Comparison of ENCODE assay signal across 9 cellular contexts in the genomic region with DNA sequence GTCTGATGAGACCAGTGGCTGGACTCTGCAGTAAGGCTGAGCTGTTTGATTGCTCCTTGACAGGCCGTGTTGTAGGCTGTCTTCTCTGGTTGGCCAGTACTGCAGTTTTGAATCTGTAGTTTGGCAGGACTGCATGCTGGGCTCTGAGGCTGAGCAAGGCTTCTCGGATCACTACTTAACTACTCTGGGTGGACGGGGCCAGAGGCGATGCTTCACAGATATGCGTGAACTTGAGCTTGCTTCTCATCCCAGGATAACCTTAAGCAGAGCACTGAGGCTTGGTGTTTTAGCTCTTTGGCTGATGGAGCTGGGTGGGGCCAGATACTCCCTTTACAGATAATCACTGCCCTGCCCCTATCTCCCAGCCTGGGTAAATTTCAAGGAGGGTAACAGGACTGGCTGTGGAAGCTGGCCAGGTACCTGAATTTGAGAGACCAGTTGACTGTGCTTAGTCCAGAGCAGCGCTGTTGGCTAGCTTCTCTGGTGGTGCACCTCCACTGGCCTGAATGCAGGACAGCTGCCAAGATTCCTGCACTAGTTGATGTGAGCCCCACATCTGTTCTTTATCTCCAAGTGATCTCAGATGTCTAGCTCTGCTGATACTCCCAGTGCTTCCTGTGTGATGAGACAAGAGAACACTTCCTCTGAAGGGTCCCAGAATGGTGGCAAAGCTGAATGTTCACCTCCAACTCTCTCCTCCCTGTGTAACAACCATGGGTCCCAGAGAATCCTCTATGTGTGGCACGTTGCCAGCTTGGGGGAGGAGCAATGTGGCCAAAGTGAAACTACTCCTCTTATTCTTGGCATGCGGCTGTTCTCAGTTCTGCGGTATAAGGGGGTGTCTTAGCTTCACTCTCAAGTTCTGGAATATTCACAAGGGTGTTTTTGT. TPM values are rescaled to one million over a fixed set of nuclear protein-coding genes. Genes with fewer than 3 reads are reported as not detected.
DNase-seq lines count a peak whose midpoint lies in the region; ATAC-seq, FAIRE-seq and TF ChIP-seq lines count a peak whose summit lies in the region.
"Had no signal": no experiment of that assay in that cellular context is flagged by ENCODE, and none has a peak within 500 bp of the region (broad histone marks: within the 10 kb centered on the region; RNA-seq: fewer than 3 reads in every experiment).

No MANE protein-coding gene starts in this region.

- DNase-seq in CD14-positive monocyte (ENCODE audit: low spot score) (no peak), K562 (ENCODE audit: extremely low read depth in 1 of 4, low spot score in 3 of 4) (peak; percentile 42 to 76 (median 59)), kidney epithelial cell (ENCODE audit: low read depth) (peak; percentile 16), NCI-H345 treated with DMSO at 0.1 percent for 48 hours (lab: John Stamatoyannopoulos, UW; ENCODE audit: unreplicated experiment) (no peak)
- DNase-seq in stimulated activated CD4-positive, alpha-beta T cell treated with anti-CD3 and anti-CD28 coated beads, Interleukin-4, amount 100 ng/mL, for 4 hours: peak; percentile 41 to 62

- H3K4me1 ChIP-seq in K562 (replicated peaks in 1 of 2; ENCODE audit: control insufficient read depth in 2 of 2, insufficient read depth in 2 of 2, low read length in 2 of 2): peaks cover 10 to 16% of the 10 kb centered on the region in 2 experiments

- peaks cover 3 to 15% (median 6%) of the 10 kb centered on the region in 7 donors for H3K9me3 Mint-ChIP-seq in CD14-positive monocyte
- peaks cover 17% of the 10 kb centered on the region for H3K9me3 Mint-ChIP-seq in T-helper 1 cell treated with Interleukin-12 subunit alpha and Interleukin-12 subunit beta and Interleukin-4 antibody, amounts not matched to agents 30 μg/mL and 1 μg/mL, for 36 hours

- no peak for TF ChIP-seq EP300 in K562 (IDR thresholded peaks at IDR 0.05; ENCODE audit: low read length)

- TF ChIP-seq CTCF in CD14-positive monocyte (IDR thresholded peaks at IDR 0.05) (no peak), K562 (IDR thresholded peaks at IDR 0.05 in 2 of 3, conservative IDR thresholded peaks at IDR 0.05 in 1 of 3; ENCODE audit: insufficient read depth in 2 of 3, low read depth in 1 of 3, low read length in 3 of 3) (no peak), kidney epithelial cell (IDR thresholded peaks at IDR 0.05; ENCODE audit: insufficient read depth, low read length, poor library complexity, severe bottlenecking) (no peak)

- no peaks in the 10 kb centered on the region for H3K36me3 ChIP-seq in K562 (ENCODE audit: control insufficient read depth, insufficient read depth, low read length)
- no peaks in the 10 kb centered on the region for H3K36me3 ChIP-seq in kidney epithelial cell (ENCODE audit: control insufficient read depth, insufficient read depth, low read length)

- H3K9me3 ChIP-seq in K562 (replicated peaks; ENCODE audit: control insufficient read depth, insufficient read depth, low read depth, low read length): no peaks in the 10 kb centered on the region

- intact Hi-C loops in CD14-positive monocyte (cut with micrococcal nuclease) (no loop called here), K562 (cut with micrococcal nuclease) (loop anchor here (1.0 to 5.0 kb wide), 2 partner anchors 19 to 114 kb away; no protein-coding TSS in a partner anchor)

- peaks cover 16% of the 10 kb centered on the region for H3K4me1 Mint-ChIP-seq in CD14-positive monocyte
- peaks cover 37% of the 10 kb centered on the region for H3K4me1 Mint-ChIP-seq in T-helper 1 cell treated with Interleukin-12 subunit alpha and Interleukin-12 subunit beta and Interleukin-4 antibody, amounts not matched to agents 30 μg/mL and 1 μg/mL, for 36 hours (ENCODE audit: low read depth)

- peak overlapping the region in 3 of 7 donors; percentile 18 to 81 (median 30) for H3K27ac Mint-ChIP-seq in CD14-positive monocyte
- H3K27ac Mint-ChIP-seq in T-helper 1 cell treated with Interleukin-12 subunit alpha and Interleukin-12 subunit beta and Interleukin-4 antibody, amounts not matched to agents 30 μg/mL and 1 μg/mL, for 36 hours: peak overlapping the region; percentile 71

- H3K4me3 ChIP-seq in K562: no peak overlapping the region
- no peak overlapping the region for H3K4me3 ChIP-seq in kidney epithelial cell (ENCODE audit: low read depth, low read length)

- no peak for TF ChIP-seq RAD21 in K562 (CRISPR knock-in tag; conservative IDR thresholded peaks at IDR 0.05 in 1 of 2, IDR thresholded peaks at IDR 0.05 in 1 of 2)

- no peaks in the 10 kb centered on the region for H3K36me3 Mint-ChIP-seq in CD14-positive monocyte
- peaks cover 11% of the 10 kb centered on the region for H3K36me3 Mint-ChIP-seq in T-helper 1 cell treated with Interleukin-12 subunit alpha and Interleukin-12 subunit beta and Interleukin-4 antibody, amounts not matched to agents 30 μg/mL and 1 μg/mL, for 36 hours (ENCODE audit: low read depth)

- H3K27me3 ChIP-seq in K562 (ENCODE audit: control insufficient read depth in 2 of 2, insufficient read depth in 2 of 2, low read length in 2 of 2) (no peaks in the 10 kb centered on the region), kidney epithelial cell (ENCODE audit: control insufficient read depth, insufficient read depth, low read length) (no peaks in the 10 kb centered on the region)

- peak; percentile 89 for FAIRE-seq in K562 (lab: Jason Lieb, UNC)
- FAIRE-seq: H1 had no signal

- H3K4me3 Mint-ChIP-seq in CD14-positive monocyte: peak overlapping the region; percentile 72 to 93
- H3K4me3 Mint-ChIP-seq in T-helper 1 cell treated with Interleukin-12 subunit alpha and Interleukin-12 subunit beta and Interleukin-4 antibody, amounts not matched to agents 30 μg/mL and 1 μg/mL, for 36 hours: peak overlapping the region; percentile 64

- H3K9me1 ChIP-seq in K562 (ENCODE audit: control insufficient read depth, insufficient read depth, low read length): no peaks in the 10 kb centered on the region

- CTCF ChIA-PET in K562 (lab: Yijun Ruan, JAX; ENCODE audit: low intra/inter-chr PET ratio): no interaction called here

- H3K79me2 ChIP-seq in K562 (ENCODE audit: control insufficient read depth, insufficient read depth, low read length): no peaks in the 10 kb centered on the region

- H3K9ac ChIP-seq in K562 (ENCODE audit: insufficient read depth in 1 of 2, low read depth in 2 of 2, low read length in 2 of 2): peak overlapping the region in 1 of 2 experiments; percentile 73; a peak in 1 of 4 replicates

- ATAC-seq in HG02981 (IDR thresholded peaks at IDR 0.05; ENCODE audit: unreplicated experiment) (peak; percentile 47), K562 (peak; percentile 90), GM19463 (IDR thresholded peaks at IDR 0.05; ENCODE audit: unreplicated experiment) (no peak)

- BruUV-seq in K562 (replicated peaks; lab: Mats Ljungman, UMichigan): no TSS peak

- peaks cover 0 to 1% (median 0%) of the 10 kb centered on the region in 3 donors for H3K27me3 Mint-ChIP-seq in CD14-positive monocyte (ENCODE audit: low read depth in 3 of 3)
- H3K27me3 Mint-ChIP-seq in T-helper 1 cell treated with Interleukin-12 subunit alpha and Interleukin-12 subunit beta and Interleukin-4 antibody, amounts not matched to agents 30 μg/mL and 1 μg/mL, for 36 hours (ENCODE audit: low read depth): no peaks in the 10 kb centered on the region

- no peak for TF ChIP-seq POLR2A in K562 (conservative IDR thresholded peaks at IDR 0.05)

- in situ Hi-C loops in K562 (cut with MboI): no loop called here

- H2AFZ ChIP-seq in K562 (ENCODE audit: low read depth, low read length): peak overlapping the region; percentile 68

- POLR2A ChIA-PET in K562 (lab: Yijun Ruan, JAX): interaction anchor here (0.5 to 1.7 kb wide), 6 partner anchors 12 to 318 kb away, joined by 3 to 9 read pairs (median 5); partner anchors contain the start of gene EIF4A2

- WGBS in K562 (ENCODE audit: insufficient coverage, low coverage, missing lambda C conversion rate): 0% methylated on average over 9 of the region's 9 CpGs

- H3K4me2 ChIP-seq in K562 (ENCODE audit: insufficient read depth, low read length): peak overlapping the region; percentile 70

- H3K27ac ChIP-seq in K562 (ENCODE audit: extremely low read depth, low read depth, low read length): no peak overlapping the region

- no peaks in the 10 kb centered on the region for H4K20me1 ChIP-seq in K562 (replicated peaks; ENCODE audit: control insufficient read depth, insufficient read depth, low read length)

TF ChIP-seq in K562, 482 proteins besides CTCF, POLR2A, EP300 and RAD21 (continues in another document):
- no peak for TF ChIP-seq ETV6 (IDR thresholded peaks at IDR 0.05; ENCODE audit: borderline replicate concordance in 1 of 2, low read depth in 2 of 2, low read length in 1 of 2)
- TF ChIP-seq ETV6 (CRISPR knock-in tag; IDR thresholded peaks at IDR 0.05; ENCODE audit: borderline replicate concordance): 0 out of 2 replicates have a peak, but pooled peaks have one; percentile 36
- 0 out of 2 replicates have a peak, but pooled peaks have one; percentile 35 for TF ChIP-seq MYC (IDR thresholded peaks at IDR 0.05; ENCODE audit: low read depth, low read length)
- TF ChIP-seq MYC (CRISPR knock-in tag; IDR thresholded peaks at IDR 0.05; ENCODE audit: borderline replicate concordance, low read depth): no peak
- TF ChIP-seq CBFA2T3 (IDR thresholded peaks at IDR 0.05): peak; percentile 46
- peak; percentile 22; the same call in 1 of the 2 replicates for TF ChIP-seq ZNF121 (CRISPR knock-in tag; conservative IDR thresholded peaks at IDR 0.05)

RNA-seq across cellular contexts. Expression of gene RPL39L, which starts 37.9 kb away (rescaled TPM):
- polyA plus RNA-seq in CD14-positive monocyte: 1 to 10 TPM; 3.1 to 3.4 TPM
- 5.1 and 5.8 TPM in 2 replicates for total RNA-seq in K562 (2011; cell fraction: chromatin; rRNA removed; ENCODE audit: low replicate concordance)
- total RNA-seq in K562 (2011; cell fraction: nucleolus; rRNA removed): 8.9 and 9.5 TPM in 2 replicates
- total RNA-seq in K562 (2011; cell fraction: nucleoplasm; rRNA removed): 9.7 and 15.8 TPM in 2 replicates
- total RNA-seq in K562 (2014; rRNA removed): 114 and 122 TPM in 2 replicates
- total RNA-seq in K562 (2014; rRNA removed; fragmentation: Illumina TruSeq; extraction: Trizol): 45.5 and 52.2 TPM in 2 replicates
- 62.0 and 65.9 TPM in 2 replicates for total RNA-seq in K562 (2015; rRNA removed; fragmentation: Illumina TruSeq; extraction: Trizol)
- 36.5 and 38.7 TPM in 2 replicates for total RNA-seq in K562 (2021)
- 64.4 and 74.1 TPM in 2 replicates for polyA plus RNA-seq in K562 (2011; rRNA removed)
- polyA plus RNA-seq in K562 (2011; cell fraction: cytosol; rRNA removed): 29.1 and 30.7 TPM in 2 replicates
- polyA plus RNA-seq in K562 (2011; cell fraction: nucleus; rRNA removed): 15.5 and 18.0 TPM in 2 replicates
- 69.6 and 91.3 TPM in 2 replicates for polyA plus RNA-seq in K562 (2012)
- 44.5 and 58.3 TPM in 2 replicates for polyA plus RNA-seq in K562 (2014; fragmentation: Illumina TruSeq; extraction: Trizol)
- polyA plus RNA-seq in K562 (2014; fragmentation: Nextera tagmentation; extraction: Ambion mirVana): 10 to 100 TPM; 15.0 to 31.4 TPM
- polyA plus RNA-seq in K562 (2014; rRNA removed): 62.8 and 81.0 TPM in 2 replicates
- polyA minus RNA-seq in K562 (2011; rRNA and poly(A)+ RNA removed): 14.3 and 18.2 TPM in 2 replicates
- polyA minus RNA-seq in K562 (2011; cell fraction: cytosol; rRNA and poly(A)+ RNA removed): 13.0 and 14.4 TPM in 2 replicates
- polyA minus RNA-seq in K562 (2011; cell fraction: nucleus; rRNA and poly(A)+ RNA removed): 10.1 and 12.3 TPM in 2 replicates
- 18.9 and 26.5 TPM in 2 replicates for total RNA-seq in kidney epithelial cell

Comparison
In these comparisons a context has a peak if more than half of its experiments do, and no peak if none do; other contexts are left out.
1. DNase-seq: peak in K562 (4 of 4), kidney epithelial cell (single experiment) and stimulated activated CD4-positive, alpha-beta T cell treated with anti-CD3 and anti-CD28 coated beads, Interleukin-4, amount 100 ng/mL, for 4 hours (2 of 2); none in CD14-positive monocyte (single experiment) and NCI-H345 treated with DMSO at 0.1 percent for 48 hours (single experiment).